ENCODE assay signal across 10 cellular contexts in genomic region chr22:21984793-21985192, GRCh38. TPM values are rescaled to one million over a fixed set of nuclear protein-coding genes. Genes with fewer than 3 reads are reported as not detected.
DNase-seq lines count a peak whose midpoint lies in the region; ATAC-seq and TF ChIP-seq lines count a peak whose summit lies in the region.
"Had no signal": no experiment of that assay in that cellular context is flagged by ENCODE, and none has a peak within 500 bp of the region (broad histone marks: within the 10 kb centered on the region; RNA-seq: fewer than 3 reads in every experiment).

No MANE protein-coding gene starts in this region.

- ATAC-seq in stimulated activated naive CD8-positive, alpha-beta T cell treated with anti-CD3 and anti-CD28 coated beads, Interleukin-15, Interleukin-2, amounts not matched to agents 100 U/mL and 50 U/mL, for 24 hours = no peak
- no peak for ATAC-seq in HG03469 (IDR thresholded peaks at IDR 0.05; ENCODE audit: unreplicated experiment)

- H3K9me3 Mint-ChIP-seq in dendritic cell treated with granulocyte-macrophage colony-stimulating factor and Interleukin-4, amounts not matched to agents 40 ng/mL and 50 ng/mL, for 4 days = no peaks in the 10 kb centered on the region
- H3K9me3 Mint-ChIP-seq in neural crest cell = no peaks in the 10 kb centered on the region

- DNase-seq in GM12864 (ENCODE audit: low read depth) (no peak), NAMALWA (ENCODE audit: low spot score) (peak; percentile 27), neural crest cell (ENCODE audit: low read depth, low spot score) (peak; percentile 48), NCI-H1048 (lab: John Stamatoyannopoulos, UW) (no peak)
- DNase-seq in activated CD4-positive, alpha-beta T cell treated with anti-CD3 and anti-CD28 coated beads for 4 hours = no peak
- DNase-seq in stimulated activated naive CD8-positive, alpha-beta T cell treated with anti-CD3 and anti-CD28 coated beads, Interleukin-15, Interleukin-2, amounts not matched to agents 100 U/mL and 50 U/mL, for 24 hours = no peak
- DNase-seq: central memory CD4-positive, alpha-beta T cell; T-helper 9 cell had no signal

- peaks cover 7% of the 10 kb centered on the region for H3K36me3 Mint-ChIP-seq in dendritic cell treated with granulocyte-macrophage colony-stimulating factor and Interleukin-4, amounts not matched to agents 40 ng/mL and 50 ng/mL, for 4 days (ENCODE audit: low read depth)
- H3K36me3 Mint-ChIP-seq in neural crest cell (ENCODE audit: low read depth) = no peaks in the 10 kb centered on the region

- intact Hi-C loops in dendritic cell treated with granulocyte-macrophage colony-stimulating factor and Interleukin-4, amounts not matched to agents 40 ng/mL and 50 ng/mL, for 4 days (cut with micrococcal nuclease) = no loop called here

- TF ChIP-seq CTCF in GM12864 (IDR thresholded peaks at IDR 0.05; ENCODE audit: low read depth, low read length, missing control alignments) = peak; percentile 39
- no peak for TF ChIP-seq CTCF in neural crest cell (conservative IDR thresholded peaks at IDR 0.05)

- peaks cover 21% of the 10 kb centered on the region for H3K4me1 Mint-ChIP-seq in dendritic cell treated with granulocyte-macrophage colony-stimulating factor and Interleukin-4, amounts not matched to agents 40 ng/mL and 50 ng/mL, for 4 days (ENCODE audit: low read depth)
- H3K4me1 Mint-ChIP-seq in neural crest cell = peaks cover 21% of the 10 kb centered on the region

- H3K4me3 Mint-ChIP-seq in dendritic cell treated with granulocyte-macrophage colony-stimulating factor and Interleukin-4, amounts not matched to agents 40 ng/mL and 50 ng/mL, for 4 days = no peak overlapping the region
- peak overlapping the region; percentile 81 for H3K4me3 Mint-ChIP-seq in neural crest cell

- H3K27ac Mint-ChIP-seq in dendritic cell treated with granulocyte-macrophage colony-stimulating factor and Interleukin-4, amounts not matched to agents 40 ng/mL and 50 ng/mL, for 4 days = peak overlapping the region; percentile 27
- H3K27ac Mint-ChIP-seq in neural crest cell (ENCODE audit: unreplicated experiment) = no peak overlapping the region

- no peak overlapping the region for H3K4me3 ChIP-seq in GM12864 (ENCODE audit: low read depth, low read length)

- H3K27me3 Mint-ChIP-seq in dendritic cell treated with granulocyte-macrophage colony-stimulating factor and Interleukin-4, amounts not matched to agents 40 ng/mL and 50 ng/mL, for 4 days = peaks cover 1% of the 10 kb centered on the region
- peaks cover 12% of the 10 kb centered on the region for H3K27me3 Mint-ChIP-seq in neural crest cell (ENCODE audit: low read depth)

RNA-seq across cellular contexts. Expression of gene TOP3B, which starts 2.2 kb away (rescaled TPM):
- total RNA-seq in neural crest cell = 77.0 and 77.5 TPM in 2 replicates

RNA-seq across cellular contexts. Expression of gene PPM1F, which starts 32.1 kb away (rescaled TPM):
- total RNA-seq in neural crest cell = 44.1 and 49.8 TPM in 2 replicates

Comparison
In these comparisons a context has a peak if more than half of its experiments do, and no peak if none do; other contexts are left out.
1. DNase-seq: peak in NAMALWA (single experiment) and neural crest cell (single experiment); none in GM12864 (single experiment), NCI-H1048 (single experiment), activated CD4-positive, alpha-beta T cell treated with anti-CD3 and anti-CD28 coated beads for 4 hours (0 of 2) and stimulated activated naive CD8-positive, alpha-beta T cell treated with anti-CD3 and anti-CD28 coated beads, Interleukin-15, Interleukin-2, amounts not matched to agents 100 U/mL and 50 U/mL, for 24 hours (single experiment).